In genomic region chr10:72276013-72276387, GRCh38 we compare ENCODE assay signal across 8 cellular contexts. TPM values are rescaled to one million over a fixed set of nuclear protein-coding genes. Genes with fewer than 3 reads are reported as not detected.
DNase-seq lines count a peak whose midpoint lies in the region; ATAC-seq and TF ChIP-seq lines count a peak whose summit lies in the region.

No MANE protein-coding gene starts in this region.

- H3K4me3 Mint-ChIP-seq in neural crest cell = peak overlapping the region; percentile 98

- TF ChIP-seq CTCF in RWPE2 (IDR thresholded peaks at IDR 0.05; ENCODE audit: poor library complexity, severe bottlenecking) (no peak), neural crest cell (conservative IDR thresholded peaks at IDR 0.05) (no peak)

- peak; percentile 42 for ATAC-seq in RWPE2 (ENCODE audit: low read depth)
- ATAC-seq in GM21360 (IDR thresholded peaks at IDR 0.05; ENCODE audit: unreplicated experiment) = no peak

- peaks cover 14% of the 10 kb centered on the region for H3K4me1 ChIP-seq in RWPE2 (ENCODE audit: insufficient read depth, poor library complexity, severe bottlenecking)

- peaks cover 32% of the 10 kb centered on the region for H3K36me3 ChIP-seq in RWPE2 (ENCODE audit: low read depth)

- H3K27ac ChIP-seq in RWPE2 (ENCODE audit: poor library complexity, severe bottlenecking) = peak overlapping the region; percentile 99

- H3K4me1 Mint-ChIP-seq in neural crest cell = peaks cover 66% of the 10 kb centered on the region

- no peak overlapping the region for H3K27ac Mint-ChIP-seq in neural crest cell (ENCODE audit: unreplicated experiment)

- DNase-seq in NCI-H82 (lab: John Stamatoyannopoulos, UW) (peak; percentile 51), NCI-H82 treated with DMSO at 0.1 percent for 48 hours (lab: John Stamatoyannopoulos, UW; ENCODE audit: unreplicated experiment) (no peak), RWPE2 (ENCODE audit: low spot score) (peak; percentile 86), ecto neural progenitor cell (ENCODE audit: low spot score) (peak; percentile 31), neural crest cell (ENCODE audit: low read depth, low spot score) (no peak), AG08395 (ENCODE audit: low spot score) (no peak), NAMALWA (ENCODE audit: low spot score) (no peak)

- no peaks in the 10 kb centered on the region for H3K27me3 ChIP-seq in RWPE2 (ENCODE audit: insufficient read depth, poor library complexity, severe bottlenecking)

- H3K36me3 Mint-ChIP-seq in neural crest cell (ENCODE audit: low read depth) = peaks cover 4% of the 10 kb centered on the region

- no peaks in the 10 kb centered on the region for H3K27me3 Mint-ChIP-seq in neural crest cell (ENCODE audit: low read depth)

- peak overlapping the region; percentile 80 for H3K4me3 ChIP-seq in RWPE2 (ENCODE audit: severe bottlenecking)

- H3K9me3 ChIP-seq in RWPE2 (ENCODE audit: severe bottlenecking) = no peaks in the 10 kb centered on the region

- no peaks in the 10 kb centered on the region for H3K9me3 Mint-ChIP-seq in neural crest cell

RNA-seq across cellular contexts. Expression of gene DDIT4, which starts 2.3 kb away (rescaled TPM):
- total RNA-seq in neural crest cell = 68.6 and 80.1 TPM in 2 replicates

RNA-seq across cellular contexts. Expression of gene ASCC1, which starts 59.9 kb away (rescaled TPM):
- 31.5 and 35.6 TPM in 2 replicates for total RNA-seq in neural crest cell

Comparison
In these comparisons a context has a peak if more than half of its experiments do, and no peak if none do; other contexts are left out.
1. DNase-seq: peak in NCI-H82 (single experiment), RWPE2 (single experiment) and ecto neural progenitor cell (single experiment); none in NCI-H82 treated with DMSO at 0.1 percent for 48 hours (single experiment), neural crest cell (single experiment), AG08395 (single experiment) and NAMALWA (single experiment).